In the genomic region with DNA sequence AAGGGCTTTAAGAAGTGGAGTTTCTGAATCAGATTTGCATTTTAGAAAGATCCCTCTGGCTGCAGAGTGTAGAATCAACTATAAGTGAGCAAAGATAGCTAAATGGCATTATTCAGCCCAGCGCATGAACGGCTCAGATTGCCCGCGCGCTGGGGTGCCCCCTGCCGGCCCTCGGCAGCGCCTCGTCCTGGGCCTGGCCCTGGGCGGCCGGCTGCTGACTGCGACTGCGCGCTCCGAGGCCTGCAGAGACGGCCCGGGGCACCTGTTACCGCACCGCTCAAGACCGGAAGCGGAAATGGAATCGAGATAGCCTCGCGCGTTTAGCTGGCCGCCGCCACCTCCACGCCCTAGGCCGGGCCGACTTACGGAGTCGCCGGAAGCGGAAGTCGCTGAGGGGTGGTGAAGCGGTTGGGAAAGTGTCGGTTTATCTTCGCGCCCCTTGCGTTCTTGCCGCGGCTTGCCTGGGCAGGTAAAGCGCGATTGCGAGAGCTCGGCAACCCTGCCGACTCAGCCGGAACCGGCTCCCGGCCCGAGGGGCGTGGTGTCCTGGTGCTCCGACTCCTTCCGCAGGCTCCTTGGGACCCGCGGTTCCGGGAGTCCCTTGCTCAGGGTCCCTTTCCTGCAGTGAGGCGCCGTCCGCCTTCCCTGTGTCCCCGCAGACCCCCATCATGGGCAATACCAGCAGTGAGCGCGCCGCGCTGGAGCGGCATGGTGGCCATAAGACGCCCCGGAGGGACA, we compare ENCODE assay signal across 1 cellular context.
TF ChIP-seq lines count a peak whose summit lies in the region.

A gene with protein sequence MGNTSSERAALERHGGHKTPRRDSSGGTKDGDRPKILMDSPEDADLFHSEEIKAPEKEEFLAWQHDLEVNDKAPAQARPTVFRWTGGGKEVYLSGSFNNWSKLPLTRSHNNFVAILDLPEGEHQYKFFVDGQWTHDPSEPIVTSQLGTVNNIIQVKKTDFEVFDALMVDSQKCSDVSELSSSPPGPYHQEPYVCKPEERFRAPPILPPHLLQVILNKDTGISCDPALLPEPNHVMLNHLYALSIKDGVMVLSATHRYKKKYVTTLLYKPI (plus strand): TSS at position 557 of the 738 bp plus-strand sequence. CDS start 112 bp downstream, at position 669.

TF ChIP-seq in GM12878, 131 proteins besides CTCF, POLR2A, EP300 and RAD21 (continued from another document):
- TF ChIP-seq WRNIP1 (IDR thresholded peaks at IDR 0.05; ENCODE audit: borderline replicate concordance, low read depth, low read length) (no peak), RBBP5 (conservative IDR thresholded peaks at IDR 0.05) (no peak), RUNX3 (IDR thresholded peaks at IDR 0.05; ENCODE audit: low read length) (peak; percentile 54), SPI1 (IDR thresholded peaks at IDR 0.05; ENCODE audit: borderline replicate concordance, insufficient read depth, low read depth, low read length) (peak; percentile 58), ZZZ3 (IDR thresholded peaks at IDR 0.05; ENCODE audit: control insufficient read depth, insufficient read length, low read depth) (no peak), HDAC6 (IDR thresholded peaks at IDR 0.05; ENCODE audit: unreplicated experiment) (no peak), SUZ12 (IDR thresholded peaks at IDR 0.05; ENCODE audit: unreplicated experiment) (no peak), LARP7 (IDR thresholded peaks at IDR 0.05) (peak; percentile 74), JUNB (IDR thresholded peaks at IDR 0.05) (no peak), JUND (IDR thresholded peaks at IDR 0.05; ENCODE audit: low read depth, low read length) (no peak), CBX3 (IDR thresholded peaks at IDR 0.05; ENCODE audit: borderline replicate concordance, low read depth) (no peak), HDGF (IDR thresholded peaks at IDR 0.05) (peak; percentile 91), ZNF217 (IDR thresholded peaks at IDR 0.05) (no peak), FOXK2 (IDR thresholded peaks at IDR 0.05) (no peak), SMAD5 (IDR thresholded peaks at IDR 0.05; ENCODE audit: low read depth) (peak; percentile 87), SMARCA5 (IDR thresholded peaks at IDR 0.05) (no peak; the same call in 1 of the 2 replicates), DPF2 (IDR thresholded peaks at IDR 0.05) (no peak; the same call in none of the 2 replicates), NR2C1 (IDR thresholded peaks at IDR 0.05) (peak; percentile 83), MYB (IDR thresholded peaks at IDR 0.05; ENCODE audit: borderline replicate concordance, low read depth, low read length) (no peak), SP1 (IDR thresholded peaks at IDR 0.05; ENCODE audit: low read depth, low read length) (no peak), SMAD1 (IDR thresholded peaks at IDR 0.05; ENCODE audit: low read depth, partially characterized antibody) (no peak), RCOR1 (conservative IDR thresholded peaks at IDR 0.05; ENCODE audit: low read depth, low read length) (no peak), SREBF2 (IDR thresholded peaks at IDR 0.05; ENCODE audit: low read length) (peak; percentile 62), KDM1A (IDR thresholded peaks at IDR 0.05; ENCODE audit: borderline replicate concordance) (no peak), ESRRA (IDR thresholded peaks at IDR 0.05; ENCODE audit: low read length) (no peak), BMI1 (IDR thresholded peaks at IDR 0.05; ENCODE audit: borderline replicate concordance) (no peak), TARDBP (IDR thresholded peaks at IDR 0.05; ENCODE audit: borderline replicate concordance) (no peak), BRCA1 (IDR thresholded peaks at IDR 0.05; ENCODE audit: low read depth, low read length) (peak; percentile 28; the same call in 1 of the 2 replicates)
- TF ChIP-seq, protein P1, sequence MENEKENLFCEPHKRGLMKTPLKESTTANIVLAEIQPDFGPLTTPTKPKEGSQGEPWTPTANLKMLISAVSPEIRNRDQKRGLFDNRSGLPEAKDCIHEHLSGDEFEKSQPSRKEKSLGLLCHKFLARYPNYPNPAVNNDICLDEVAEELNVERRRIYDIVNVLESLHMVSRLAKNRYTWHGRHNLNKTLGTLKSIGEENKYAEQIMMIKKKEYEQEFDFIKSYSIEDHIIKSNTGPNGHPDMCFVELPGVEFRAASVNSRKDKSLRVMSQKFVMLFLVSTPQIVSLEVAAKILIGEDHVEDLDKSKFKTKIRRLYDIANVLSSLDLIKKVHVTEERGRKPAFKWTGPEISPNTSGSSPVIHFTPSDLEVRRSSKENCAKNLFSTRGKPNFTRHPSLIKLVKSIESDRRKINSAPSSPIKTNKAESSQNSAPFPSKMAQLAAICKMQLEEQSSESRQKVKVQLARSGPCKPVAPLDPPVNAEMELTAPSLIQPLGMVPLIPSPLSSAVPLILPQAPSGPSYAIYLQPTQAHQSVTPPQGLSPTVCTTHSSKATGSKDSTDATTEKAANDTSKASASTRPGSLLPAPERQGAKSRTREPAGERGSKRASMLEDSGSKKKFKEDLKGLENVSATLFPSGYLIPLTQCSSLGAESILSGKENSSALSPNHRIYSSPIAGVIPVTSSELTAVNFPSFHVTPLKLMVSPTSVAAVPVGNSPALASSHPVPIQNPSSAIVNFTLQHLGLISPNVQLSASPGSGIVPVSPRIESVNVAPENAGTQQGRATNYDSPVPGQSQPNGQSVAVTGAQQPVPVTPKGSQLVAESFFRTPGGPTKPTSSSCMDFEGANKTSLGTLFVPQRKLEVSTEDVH (IDR thresholded peaks at IDR 0.05; ENCODE audit: low read depth, partially characterized antibody) = peak; percentile 79
- TF ChIP-seq, protein P2, sequence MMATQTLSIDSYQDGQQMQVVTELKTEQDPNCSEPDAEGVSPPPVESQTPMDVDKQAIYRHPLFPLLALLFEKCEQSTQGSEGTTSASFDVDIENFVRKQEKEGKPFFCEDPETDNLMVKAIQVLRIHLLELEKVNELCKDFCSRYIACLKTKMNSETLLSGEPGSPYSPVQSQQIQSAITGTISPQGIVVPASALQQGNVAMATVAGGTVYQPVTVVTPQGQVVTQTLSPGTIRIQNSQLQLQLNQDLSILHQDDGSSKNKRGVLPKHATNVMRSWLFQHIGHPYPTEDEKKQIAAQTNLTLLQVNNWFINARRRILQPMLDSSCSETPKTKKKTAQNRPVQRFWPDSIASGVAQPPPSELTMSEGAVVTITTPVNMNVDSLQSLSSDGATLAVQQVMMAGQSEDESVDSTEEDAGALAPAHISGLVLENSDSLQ (IDR thresholded peaks at IDR 0.05) = no peak
- TF ChIP-seq, protein P3, sequence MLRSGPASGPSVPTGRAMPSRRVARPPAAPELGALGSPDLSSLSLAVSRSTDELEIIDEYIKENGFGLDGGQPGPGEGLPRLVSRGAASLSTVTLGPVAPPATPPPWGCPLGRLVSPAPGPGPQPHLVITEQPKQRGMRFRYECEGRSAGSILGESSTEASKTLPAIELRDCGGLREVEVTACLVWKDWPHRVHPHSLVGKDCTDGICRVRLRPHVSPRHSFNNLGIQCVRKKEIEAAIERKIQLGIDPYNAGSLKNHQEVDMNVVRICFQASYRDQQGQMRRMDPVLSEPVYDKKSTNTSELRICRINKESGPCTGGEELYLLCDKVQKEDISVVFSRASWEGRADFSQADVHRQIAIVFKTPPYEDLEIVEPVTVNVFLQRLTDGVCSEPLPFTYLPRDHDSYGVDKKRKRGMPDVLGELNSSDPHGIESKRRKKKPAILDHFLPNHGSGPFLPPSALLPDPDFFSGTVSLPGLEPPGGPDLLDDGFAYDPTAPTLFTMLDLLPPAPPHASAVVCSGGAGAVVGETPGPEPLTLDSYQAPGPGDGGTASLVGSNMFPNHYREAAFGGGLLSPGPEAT (IDR thresholded peaks at IDR 0.05; ENCODE audit: low read depth) = peak; percentile 49
- TF ChIP-seq, protein P4, sequence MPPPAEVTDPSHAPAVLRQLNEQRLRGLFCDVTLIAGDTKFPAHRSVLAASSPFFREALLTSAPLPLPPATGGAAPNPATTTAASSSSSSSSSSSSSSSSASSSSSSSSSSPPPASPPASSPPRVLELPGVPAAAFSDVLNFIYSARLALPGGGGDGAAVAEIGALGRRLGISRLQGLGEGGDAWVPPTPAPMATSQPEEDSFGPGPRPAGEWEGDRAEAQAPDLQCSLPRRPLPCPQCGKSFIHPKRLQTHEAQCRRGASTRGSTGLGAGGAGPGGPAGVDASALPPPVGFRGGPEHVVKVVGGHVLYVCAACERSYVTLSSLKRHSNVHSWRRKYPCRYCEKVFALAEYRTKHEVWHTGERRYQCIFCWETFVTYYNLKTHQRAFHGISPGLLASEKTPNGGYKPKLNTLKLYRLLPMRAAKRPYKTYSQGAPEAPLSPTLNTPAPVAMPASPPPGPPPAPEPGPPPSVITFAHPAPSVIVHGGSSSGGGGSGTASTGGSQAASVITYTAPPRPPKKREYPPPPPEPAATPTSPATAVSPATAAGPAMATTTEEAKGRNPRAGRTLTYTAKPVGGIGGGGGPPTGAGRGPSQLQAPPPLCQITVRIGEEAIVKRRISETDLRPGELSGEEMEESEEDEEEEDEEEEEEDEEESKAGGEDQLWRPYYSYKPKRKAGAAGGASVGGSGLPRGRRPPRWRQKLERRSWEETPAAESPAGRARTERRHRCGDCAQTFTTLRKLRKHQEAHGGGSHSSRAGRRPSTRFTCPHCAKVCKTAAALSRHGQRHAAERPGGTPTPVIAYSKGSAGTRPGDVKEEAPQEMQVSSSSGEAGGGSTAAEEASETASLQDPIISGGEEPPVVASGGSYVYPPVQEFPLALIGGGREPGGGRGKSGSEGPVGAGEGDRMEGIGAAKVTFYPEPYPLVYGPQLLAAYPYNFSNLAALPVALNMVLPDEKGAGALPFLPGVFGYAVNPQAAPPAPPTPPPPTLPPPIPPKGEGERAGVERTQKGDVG (CRISPR knock-in tag; IDR thresholded peaks at IDR 0.05) = no peak
- TF ChIP-seq, protein P5, sequence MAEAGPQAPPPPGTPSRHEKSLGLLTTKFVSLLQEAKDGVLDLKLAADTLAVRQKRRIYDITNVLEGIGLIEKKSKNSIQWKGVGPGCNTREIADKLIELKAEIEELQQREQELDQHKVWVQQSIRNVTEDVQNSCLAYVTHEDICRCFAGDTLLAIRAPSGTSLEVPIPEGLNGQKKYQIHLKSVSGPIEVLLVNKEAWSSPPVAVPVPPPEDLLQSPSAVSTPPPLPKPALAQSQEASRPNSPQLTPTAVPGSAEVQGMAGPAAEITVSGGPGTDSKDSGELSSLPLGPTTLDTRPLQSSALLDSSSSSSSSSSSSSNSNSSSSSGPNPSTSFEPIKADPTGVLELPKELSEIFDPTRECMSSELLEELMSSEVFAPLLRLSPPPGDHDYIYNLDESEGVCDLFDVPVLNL (IDR thresholded peaks at IDR 0.05; ENCODE audit: low read depth, low read length) = no peak
